Comparison of ENCODE assay signal across 9 cellular contexts in the genomic region with DNA sequence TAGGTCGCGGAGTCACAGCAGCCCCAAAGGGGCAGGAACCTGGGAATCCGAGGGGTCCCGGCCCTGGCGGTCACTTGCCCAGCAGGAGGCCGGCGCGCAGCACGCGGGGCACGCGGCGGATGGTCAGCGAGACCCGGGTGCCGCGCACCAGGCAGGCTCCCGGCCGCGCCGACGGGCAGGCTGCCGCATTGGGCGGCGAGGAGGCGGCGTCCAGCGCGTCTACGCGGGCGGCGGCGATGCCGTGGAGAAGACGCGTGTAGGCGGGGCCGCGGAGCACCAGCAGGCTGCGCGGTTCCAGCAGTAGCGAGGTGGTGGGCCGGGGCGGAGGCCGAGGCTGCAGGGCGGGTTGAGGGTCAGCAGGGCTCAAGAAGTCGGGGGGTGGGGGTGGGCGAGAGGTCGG. TPM values are rescaled to one million over a fixed set of nuclear protein-coding genes. Genes with fewer than 3 reads are reported as not detected.
DNase-seq lines count a peak whose midpoint lies in the region; ATAC-seq and TF ChIP-seq lines count a peak whose summit lies in the region.
"Had no signal": no experiment of that assay in that cellular context is flagged by ENCODE, and none has a peak within 500 bp of the region (broad histone marks: within the 10 kb centered on the region; RNA-seq: fewer than 3 reads in every experiment).

No MANE protein-coding gene starts in this region.

- no peak for TF ChIP-seq EP300 in ovary (IDR thresholded peaks at IDR 0.05)

- peak overlapping the region; percentile 58 for H3K4me3 Mint-ChIP-seq in activated naive CD8-positive, alpha-beta T cell treated with anti-CD3 and anti-CD28 coated beads, Interleukin-2, amount 10 ng/mL, durations not matched to agents 7 days and 5 days

- no peaks in the 10 kb centered on the region for H4K20me1 ChIP-seq in OCI-LY3 (ENCODE audit: insufficient read depth, low read length)

- H3K9me3 ChIP-seq in OCI-LY3 (ENCODE audit: insufficient read depth, low read length) (no peaks in the 10 kb centered on the region), ovary (no peaks in the 10 kb centered on the region)

- peak overlapping the region; percentile 46 for H3K27ac Mint-ChIP-seq in activated naive CD8-positive, alpha-beta T cell treated with anti-CD3 and anti-CD28 coated beads, Interleukin-2, amount 10 ng/mL, durations not matched to agents 7 days and 5 days

- intact Hi-C loops in Right ventricle myocardium superior (cut with DNase I) (no loop called here), ovary (cut with DNase I) (loop anchor here in 1 of 4 donors (10.0 kb wide), 1 partner anchor 46 kb away; the partner anchor contains the start of genes THAP8 and WDR62)

- H3K4me1 ChIP-seq in OCI-LY3 (ENCODE audit: low read length) (peaks cover 6% of the 10 kb centered on the region), ovary (ENCODE audit: insufficient read depth) (peaks cover 4% of the 10 kb centered on the region)

- peaks cover 9% of the 10 kb centered on the region for H3K36me3 Mint-ChIP-seq in activated naive CD8-positive, alpha-beta T cell treated with anti-CD3 and anti-CD28 coated beads, Interleukin-2, amount 10 ng/mL, durations not matched to agents 7 days and 5 days

- 1 to 2% (median 1%) methylated on average over 38 to 50 of the region's 50 CpGs for WGBS in ovary, 3 donors

- peaks cover 25% of the 10 kb centered on the region for H3K4me1 Mint-ChIP-seq in activated naive CD8-positive, alpha-beta T cell treated with anti-CD3 and anti-CD28 coated beads, Interleukin-2, amount 10 ng/mL, durations not matched to agents 7 days and 5 days

- no peak for TF ChIP-seq POLR2A in ovary (IDR thresholded peaks at IDR 0.05)

- POLR2A ChIA-PET in activated naive CD8-positive, alpha-beta T cell treated with anti-CD3 and anti-CD28 coated beads, Interleukin-2, amount 10 ng/mL, durations not matched to agents 7 days and 5 days (lab: Charles Lee) = interaction anchor here (0.7 to 1.2 kb wide), 2 partner anchors 14 to 45 kb away, joined by 4 read pairs; partner anchors contain the start of gene THAP8

- H3K4me2 ChIP-seq in OCI-LY3 (ENCODE audit: low read length) = peak overlapping the region; percentile 53

- H2AFZ ChIP-seq in OCI-LY3 (ENCODE audit: low read depth, low read length) = no peak overlapping the region

- peak; percentile 17 for ATAC-seq in activated naive CD8-positive, alpha-beta T cell treated with anti-CD3 and anti-CD28 coated beads, Interleukin-2, amount 10 ng/mL, durations not matched to agents 7 days and 5 days (ENCODE audit: low read depth)
- ATAC-seq in Right ventricle myocardium superior (ENCODE audit: poor library complexity) (peak; percentile 73), GM19395 (IDR thresholded peaks at IDR 0.05; ENCODE audit: unreplicated experiment) (no peak), HG02571 (IDR thresholded peaks at IDR 0.05; ENCODE audit: unreplicated experiment) (no peak)

- peak overlapping the region; percentile 43; the same call in 1 of the 2 replicates for H3K9ac ChIP-seq in OCI-LY3 (ENCODE audit: low read length)

- DNase-seq in NCI-H2081 (lab: John Stamatoyannopoulos, UW) (peak; percentile 34 to 63), NCI-H2081 treated with DMSO at 0.1 percent for 48 hours (lab: John Stamatoyannopoulos, UW) (no peak), Right ventricle myocardium superior (peak; percentile 83), ovary (peak; percentile 66 to 83 (median 72))
- peak; percentile 70 for DNase-seq in activated naive CD8-positive, alpha-beta T cell treated with anti-CD3 and anti-CD28 coated beads, Interleukin-2, amount 10 ng/mL, durations not matched to agents 7 days and 5 days
- DNase-seq: DND-41 had no signal

- H3K79me2 ChIP-seq in OCI-LY3 (ENCODE audit: low read length) = peaks cover 8% of the 10 kb centered on the region; the same call in 1 of the 2 replicates

- H3K27me3 ChIP-seq in OCI-LY3 (ENCODE audit: low read depth, low read length) = no peaks in the 10 kb centered on the region
- H3K27me3 ChIP-seq in ovary = no peaks in the 10 kb centered on the region

- H3K9me3 Mint-ChIP-seq in activated naive CD8-positive, alpha-beta T cell treated with anti-CD3 and anti-CD28 coated beads, Interleukin-2, amount 10 ng/mL, durations not matched to agents 7 days and 5 days = no peaks in the 10 kb centered on the region

- H3K27ac ChIP-seq in OCI-LY3 (ENCODE audit: low read length) (no peak overlapping the region), ovary (peak overlapping the region; percentile 27 to 50)

- H3K36me3 ChIP-seq in OCI-LY3 (replicated peaks; ENCODE audit: low read depth, low read length) (no peaks in the 10 kb centered on the region), ovary (no peaks in the 10 kb centered on the region)

- TF ChIP-seq CTCF in OCI-LY3 (IDR thresholded peaks at IDR 0.05; ENCODE audit: low read depth, low read length) = no peak
- peak in 1 of 3 donors; percentile 13 for TF ChIP-seq CTCF in ovary (IDR thresholded peaks at IDR 0.05)

- H3K4me3 ChIP-seq in OCI-LY3 (ENCODE audit: low read length) = peak overlapping the region; percentile 68
- peak overlapping the region; percentile 29 for H3K4me3 ChIP-seq in ovary

- H3K27me3 Mint-ChIP-seq in activated naive CD8-positive, alpha-beta T cell treated with anti-CD3 and anti-CD28 coated beads, Interleukin-2, amount 10 ng/mL, durations not matched to agents 7 days and 5 days = peaks cover 1% of the 10 kb centered on the region

RNA-seq across cellular contexts. Expression of gene SYNE4, which starts 0.6 kb away (rescaled TPM):
- total RNA-seq in activated naive CD8-positive, alpha-beta T cell treated with anti-CD3 and anti-CD28 coated beads, Interleukin-2, amount 10 ng/mL, durations not matched to agents 7 days and 5 days = 1 to 10 TPM; 3.3 to 3.8 TPM
- 0.30 TPM for total RNA-seq in Right ventricle myocardium superior
- 1 to 10 TPM in 4 of 7 donors, under 1 TPM in 3; 0.43 to 2.6 (median 1.7) TPM for total RNA-seq in ovary
- polyA plus RNA-seq in ovary = under 1 TPM; 0.37 to 0.48 TPM

RNA-seq across cellular contexts. Expression of gene ALKBH6, which starts 4.8 kb away (rescaled TPM):
- 10 to 100 TPM; 56.4 to 61.1 TPM for total RNA-seq in activated naive CD8-positive, alpha-beta T cell treated with anti-CD3 and anti-CD28 coated beads, Interleukin-2, amount 10 ng/mL, durations not matched to agents 7 days and 5 days
- total RNA-seq in Right ventricle myocardium superior (9.4 TPM), ovary (10 to 100 TPM; 12.7 to 25.5 (median 18.6) TPM)
- polyA plus RNA-seq in ovary = 10 to 100 TPM; 17.7 to 18.3 TPM

RNA-seq across cellular contexts. Expression of gene SDHAF1, which starts 14.2 kb away (rescaled TPM):
- 10 to 100 TPM; 22.2 to 22.8 TPM for total RNA-seq in activated naive CD8-positive, alpha-beta T cell treated with anti-CD3 and anti-CD28 coated beads, Interleukin-2, amount 10 ng/mL, durations not matched to agents 7 days and 5 days
- total RNA-seq in Right ventricle myocardium superior = 10.2 TPM
- total RNA-seq in ovary = 10 to 100 TPM; 17.0 to 78.6 (median 20.2) TPM
- polyA plus RNA-seq in ovary = 10 to 100 TPM; 11.2 to 21.6 TPM

RNA-seq across cellular contexts. Expression of gene CLIP3, which starts 23.5 kb away (rescaled TPM):
- total RNA-seq in activated naive CD8-positive, alpha-beta T cell treated with anti-CD3 and anti-CD28 coated beads, Interleukin-2, amount 10 ng/mL, durations not matched to agents 7 days and 5 days = 1 to 10 TPM; 1.4 to 2.2 TPM
- 4.1 TPM for total RNA-seq in Right ventricle myocardium superior
- 10 to 100 TPM; 16.1 to 82.5 (median 54.9) TPM for total RNA-seq in ovary
- 10 to 100 TPM; 34.3 to 91.3 TPM for polyA plus RNA-seq in ovary

RNA-seq across cellular contexts. Expression of gene THAP8, which starts 44.9 kb away (rescaled TPM):
- total RNA-seq in activated naive CD8-positive, alpha-beta T cell treated with anti-CD3 and anti-CD28 coated beads, Interleukin-2, amount 10 ng/mL, durations not matched to agents 7 days and 5 days = 1 to 10 TPM; 6.4 to 6.7 TPM
- total RNA-seq in Right ventricle myocardium superior (4.2 TPM), ovary (1 to 10 TPM; 5.3 to 7.9 (median 6.5) TPM)
- polyA plus RNA-seq in ovary = 1 to 10 TPM; 1.9 to 5.9 TPM

Comparison
In these comparisons a context has a peak if more than half of its experiments do, and no peak if none do; other contexts are left out.
1. ATAC-seq: peak in activated naive CD8-positive, alpha-beta T cell treated with anti-CD3 and anti-CD28 coated beads, Interleukin-2, amount 10 ng/mL, durations not matched to agents 7 days and 5 days (single experiment) and Right ventricle myocardium superior (single experiment); none in GM19395 (single experiment) and HG02571 (single experiment).